ENCODE assay signal across 18 cellular contexts in the genomic region with DNA sequence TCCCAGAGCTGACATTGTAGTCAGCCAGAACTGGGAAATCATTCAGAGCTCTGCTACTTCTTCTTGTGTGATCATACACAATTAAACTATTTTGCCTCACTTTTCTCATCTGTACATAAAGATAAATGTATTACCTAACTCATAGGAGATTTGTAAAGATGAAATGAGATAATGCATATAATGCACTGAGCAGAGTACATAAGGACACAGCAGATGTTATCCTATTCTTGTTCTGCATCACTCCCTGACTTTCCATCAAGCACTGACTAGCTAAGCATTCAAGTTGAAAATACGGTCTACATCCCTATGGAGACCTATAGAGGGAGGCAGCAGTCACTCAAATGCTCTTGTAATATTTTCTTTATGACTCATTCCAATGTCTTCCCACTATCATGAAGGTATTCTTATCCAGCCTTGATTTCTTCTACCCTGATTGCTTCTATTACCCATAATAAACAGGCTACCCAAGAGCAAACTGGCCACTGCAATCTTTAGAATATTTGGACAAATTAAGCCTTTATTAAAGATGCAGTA. TPM values are rescaled to one million over a fixed set of nuclear protein-coding genes. Genes with fewer than 3 reads are reported as not detected.
DNase-seq lines count a peak whose midpoint lies in the region; ATAC-seq and TF ChIP-seq lines count a peak whose summit lies in the region.
"Had no signal": no experiment of that assay in that cellular context is flagged by ENCODE, and none has a peak within 500 bp of the region (broad histone marks: within the 10 kb centered on the region; RNA-seq: fewer than 3 reads in every experiment).

No MANE protein-coding gene starts in this region.

- no peak for ATAC-seq in stimulated activated memory B cell treated with anti-CD40 and anti-IgM and Interleukin-4, amounts not matched to agents 10 μg/mL and 1 μg/mL and 100 μg/mL, for 72 hours
- ATAC-seq: gastroesophageal sphincter had no signal

- no peaks in the 10 kb centered on the region for H3K9me3 Mint-ChIP-seq in stimulated activated memory B cell treated with anti-CD40 and anti-IgM and Interleukin-4, amounts not matched to agents 10 μg/mL and 1 μg/mL and 100 μg/mL, for 72 hours
- H3K9me3 Mint-ChIP-seq: T-helper 1 cell treated with Interleukin-12 subunit alpha and Interleukin-12 subunit beta and Interleukin-4 antibody, amounts not matched to agents 30 μg/mL and 1 μg/mL, for 36 hours had no signal

- H3K27me3 Mint-ChIP-seq in stimulated activated memory B cell treated with anti-CD40 and anti-IgM and Interleukin-4, amounts not matched to agents 10 μg/mL and 1 μg/mL and 100 μg/mL, for 72 hours = no peaks in the 10 kb centered on the region

- DNase-seq in ACHN = peak; percentile 33
- DNase-seq in HEK293T (ENCODE audit: extremely low spot score) = no peak
- DNase-seq in SK-MEL-5 (ENCODE audit: low read depth, low spot score) = peak; percentile 43
- peak; percentile 40 for DNase-seq in glomerular visceral epithelial cell (ENCODE audit: extremely low spot score)
- DNase-seq in GM13977 (ENCODE audit: low spot score) = no peak
- no peak for DNase-seq in NCI-H2227 treated with DMSO at 0.1 percent for 48 hours (lab: John Stamatoyannopoulos, UW)
- no peak for DNase-seq in UCSD-AML1 (lab: John Stamatoyannopoulos, UW; ENCODE audit: unreplicated experiment)
- DNase-seq: activated CD4-positive, CD25-positive, alpha-beta regulatory T cell; amygdala; Caco-2; colonic mucosa; NCI-H1092; NCI-H748 treated with DMSO at 0.1 percent for 48 hours; Peyer's patch had no signal

- H3K4me1 Mint-ChIP-seq in stimulated activated memory B cell treated with anti-CD40 and anti-IgM and Interleukin-4, amounts not matched to agents 10 μg/mL and 1 μg/mL and 100 μg/mL, for 72 hours = no peaks in the 10 kb centered on the region

- CTCF ChIA-PET in HEK293T (lab: Yijun Ruan, JAX) = no interaction called here

- in situ Hi-C loops in ACHN (cut with HindIII; ENCODE audit: low pct_ligation_motif_present, low pct_unique_long_range_greater_than_20kb, low sequenced_read_pairs) = no loop called here
- in situ Hi-C loops in SK-MEL-5 (cut with HindIII; ENCODE audit: low pct_unique_long_range_greater_than_20kb, low sequenced_read_pairs) = no loop called here
- in situ Hi-C loops in GM13977 (cut with MboI; ENCODE audit: low pct_unique_long_range_greater_than_20kb, low sequenced_read_pairs, unreplicated experiment) = no loop called here

- TF ChIP-seq CTCF in GM13977 (IDR thresholded peaks at IDR 0.05; ENCODE audit: extremely low read depth, insufficient read depth, missing control alignments) = no peak

- H3K4me3 Mint-ChIP-seq in stimulated activated memory B cell treated with anti-CD40 and anti-IgM and Interleukin-4, amounts not matched to agents 10 μg/mL and 1 μg/mL and 100 μg/mL, for 72 hours = no peak overlapping the region
- H3K4me3 Mint-ChIP-seq: nephron; T-helper 1 cell treated with Interleukin-12 subunit alpha and Interleukin-12 subunit beta and Interleukin-4 antibody, amounts not matched to agents 30 μg/mL and 1 μg/mL, for 36 hours had no signal

- POLR2A ChIA-PET in HEK293T (lab: Yijun Ruan, JAX) = interaction anchor here (1.1 kb wide), 1 partner anchor 10 kb away, joined by 3 read pairs; no protein-coding TSS in a partner anchor

- no peak overlapping the region for H3K27ac Mint-ChIP-seq in stimulated activated memory B cell treated with anti-CD40 and anti-IgM and Interleukin-4, amounts not matched to agents 10 μg/mL and 1 μg/mL and 100 μg/mL, for 72 hours
- H3K27ac Mint-ChIP-seq: nephron; T-helper 1 cell treated with Interleukin-12 subunit alpha and Interleukin-12 subunit beta and Interleukin-4 antibody, amounts not matched to agents 30 μg/mL and 1 μg/mL, for 36 hours had no signal

- H3K36me3 Mint-ChIP-seq in stimulated activated memory B cell treated with anti-CD40 and anti-IgM and Interleukin-4, amounts not matched to agents 10 μg/mL and 1 μg/mL and 100 μg/mL, for 72 hours = no peaks in the 10 kb centered on the region

TF ChIP-seq in HEK293T, 16 proteins besides CTCF, POLR2A, EP300 and RAD21:
- TF ChIP-seq, protein P1, sequence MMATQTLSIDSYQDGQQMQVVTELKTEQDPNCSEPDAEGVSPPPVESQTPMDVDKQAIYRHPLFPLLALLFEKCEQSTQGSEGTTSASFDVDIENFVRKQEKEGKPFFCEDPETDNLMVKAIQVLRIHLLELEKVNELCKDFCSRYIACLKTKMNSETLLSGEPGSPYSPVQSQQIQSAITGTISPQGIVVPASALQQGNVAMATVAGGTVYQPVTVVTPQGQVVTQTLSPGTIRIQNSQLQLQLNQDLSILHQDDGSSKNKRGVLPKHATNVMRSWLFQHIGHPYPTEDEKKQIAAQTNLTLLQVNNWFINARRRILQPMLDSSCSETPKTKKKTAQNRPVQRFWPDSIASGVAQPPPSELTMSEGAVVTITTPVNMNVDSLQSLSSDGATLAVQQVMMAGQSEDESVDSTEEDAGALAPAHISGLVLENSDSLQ (IDR thresholded peaks at IDR 0.05) = peak; percentile 65
- no peak for TF ChIP-seq HDGF (IDR thresholded peaks at IDR 0.05; ENCODE audit: borderline replicate concordance)

RNA-seq across cellular contexts. Expression of gene PRR16, which starts 16.3 kb away (rescaled TPM):
- 1.2 and 1.5 TPM in 2 replicates for total RNA-seq in SK-MEL-5 (2014; rRNA removed; shearing (Covaris generic))
- polyA plus RNA-seq in SK-MEL-5 (2015; cell fraction: cytosol; rRNA removed) = 3.5 and 5.8 TPM in 2 replicates
- polyA plus RNA-seq in SK-MEL-5 (2015; cell fraction: nucleus; rRNA removed) = 3.1 TPM in 1 of 2 replicates, not detected in the other
- total RNA-seq: Caco-2 had no signal

Comparison
In these comparisons a context has a peak if more than half of its experiments do, and no peak if none do; other contexts are left out.
1. DNase-seq: peak in ACHN (single experiment), SK-MEL-5 (single experiment) and glomerular visceral epithelial cell (single experiment); none in HEK293T (single experiment), GM13977 (single experiment), NCI-H2227 treated with DMSO at 0.1 percent for 48 hours (single experiment) and UCSD-AML1 (single experiment).